15 cellular contexts compared by ENCODE assay signal in genomic region chr18:77911973-77912372, GRCh38.
"Had no signal": no experiment of that assay in that cellular context is flagged by ENCODE, and none has a peak within 500 bp of the region (broad histone marks: within the 10 kb centered on the region; RNA-seq: fewer than 3 reads in every experiment).

No MANE protein-coding gene starts in this region.

- H3K27me3 Mint-ChIP-seq: activated naive CD4-positive, alpha-beta T cell treated with anti-CD3 and anti-CD28 coated beads, Interleukin-2, amount 10 ng/mL, durations not matched to agents 7 days and 5 days; stimulated activated naive B cell treated with anti-CD40 and anti-IgM and Interleukin-4, amounts not matched to agents 10 μg/mL and 1 μg/mL and 100 μg/mL, for 72 hours had no signal

- H3K4me1 Mint-ChIP-seq: activated naive CD4-positive, alpha-beta T cell treated with anti-CD3 and anti-CD28 coated beads, Interleukin-2, amount 10 ng/mL, durations not matched to agents 7 days and 5 days; memory B cell; naive thymus-derived CD4-positive, alpha-beta T cell; stimulated activated naive B cell treated with anti-CD40 and anti-IgM and Interleukin-4, amounts not matched to agents 10 μg/mL and 1 μg/mL and 100 μg/mL, for 72 hours had no signal

- H3K27me3 ChIP-seq: cardiac muscle cell, thyroid gland had no signal

- H3K4me3 Mint-ChIP-seq: activated naive CD4-positive, alpha-beta T cell treated with anti-CD3 and anti-CD28 coated beads, Interleukin-2, amount 10 ng/mL, durations not matched to agents 7 days and 5 days; memory B cell; naive thymus-derived CD4-positive, alpha-beta T cell; stimulated activated naive B cell treated with anti-CD40 and anti-IgM and Interleukin-4, amounts not matched to agents 10 μg/mL and 1 μg/mL and 100 μg/mL, for 72 hours had no signal

- H3K9me3 Mint-ChIP-seq: activated naive CD4-positive, alpha-beta T cell treated with anti-CD3 and anti-CD28 coated beads, Interleukin-2, amount 10 ng/mL, durations not matched to agents 7 days and 5 days; naive thymus-derived CD4-positive, alpha-beta T cell; stimulated activated naive B cell treated with anti-CD40 and anti-IgM and Interleukin-4, amounts not matched to agents 10 μg/mL and 1 μg/mL and 100 μg/mL, for 72 hours had no signal

- H3K27ac ChIP-seq: adrenal gland, cardiac muscle cell, neutrophil, parathyroid adenoma, thyroid gland had no signal

- ATAC-seq: activated CD4-positive, CD25-positive, alpha-beta regulatory T cell treated with anti-CD3 and anti-CD28 coated beads, Interleukin-2, amount 50 U/mL, for 24 hours; esophagus mucosa; left ventricle myocardium superior; mucosa of descending colon; naive thymus-derived CD4-positive, alpha-beta T cell; stimulated activated naive B cell treated with anti-CD40 and anti-IgM and Interleukin-4, amounts not matched to agents 10 μg/mL and 1 μg/mL and 100 μg/mL, for 72 hours had no signal

- DNase-seq: activated naive CD4-positive, alpha-beta T cell treated with anti-CD3 and anti-CD28 coated beads, Interleukin-2, amount 10 ng/mL, durations not matched to agents 7 days and 5 days; adrenal gland; hippocampal formation; kidney glomerular epithelial cell; left ventricle myocardium superior; mucosa of descending colon; naive thymus-derived CD4-positive, alpha-beta T cell; stimulated activated naive B cell treated with anti-CD40 and anti-IgM and Interleukin-4, amounts not matched to agents 10 μg/mL and 1 μg/mL and 100 μg/mL, for 72 hours; thyroid gland had no signal

- H3K4me3 ChIP-seq: adrenal gland, cardiac muscle cell, mucosa of descending colon, thyroid gland had no signal

- H3K36me3 Mint-ChIP-seq: activated naive CD4-positive, alpha-beta T cell treated with anti-CD3 and anti-CD28 coated beads, Interleukin-2, amount 10 ng/mL, durations not matched to agents 7 days and 5 days; memory B cell; naive thymus-derived CD4-positive, alpha-beta T cell; stimulated activated naive B cell treated with anti-CD40 and anti-IgM and Interleukin-4, amounts not matched to agents 10 μg/mL and 1 μg/mL and 100 μg/mL, for 72 hours had no signal

- H3K27ac Mint-ChIP-seq: activated naive CD4-positive, alpha-beta T cell treated with anti-CD3 and anti-CD28 coated beads, Interleukin-2, amount 10 ng/mL, durations not matched to agents 7 days and 5 days; memory B cell; naive thymus-derived CD4-positive, alpha-beta T cell; stimulated activated naive B cell treated with anti-CD40 and anti-IgM and Interleukin-4, amounts not matched to agents 10 μg/mL and 1 μg/mL and 100 μg/mL, for 72 hours had no signal
